ENCODE assay signal across 23 cellular contexts in the genomic region with DNA sequence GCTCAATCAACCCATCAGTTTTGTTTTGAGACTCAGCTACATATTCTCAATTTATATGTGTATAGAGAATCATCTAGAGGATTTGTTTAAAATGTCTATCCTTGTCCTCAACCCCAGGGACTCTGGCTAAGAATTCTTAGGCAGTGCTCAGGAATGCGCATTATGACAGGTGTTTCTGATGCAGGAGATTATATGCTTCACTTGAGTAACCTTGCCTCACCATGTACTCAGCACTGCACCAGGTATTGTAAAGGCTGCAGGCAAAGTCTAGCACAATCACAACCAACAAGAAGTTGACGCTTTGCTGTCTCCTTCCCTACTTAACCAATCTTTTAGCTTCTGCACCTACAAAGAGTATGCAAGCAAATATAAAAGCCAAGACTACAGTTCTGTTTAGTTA.
DNase-seq lines count a peak whose midpoint lies in the region; ATAC-seq and TF ChIP-seq lines count a peak whose summit lies in the region.
"Had no signal": no experiment of that assay in that cellular context is flagged by ENCODE, and none has a peak within 500 bp of the region (broad histone marks: within the 10 kb centered on the region; RNA-seq: fewer than 3 reads in every experiment).

No MANE protein-coding gene starts in this region.

- peaks cover 8% of the 10 kb centered on the region; the same call in 1 of the 2 replicates for H3K4me1 ChIP-seq in GM23338 (ENCODE audit: insufficient read depth)
- H3K4me1 ChIP-seq: A549; BE2C; BLaER1 treated with 17β-estradiol and CSF1 and Interleukin-3, amounts not matched to agents 10 nM and 100 nM; HAP-1 had no signal

- H3K27me3 Mint-ChIP-seq in GM23338 (ENCODE audit: insufficient read depth, low read depth, poor library complexity) (peaks cover 3% of the 10 kb centered on the region), nephron progenitor cell (ENCODE audit: low read depth, poor library complexity) (peaks cover 4% of the 10 kb centered on the region)

- H3K4me3 ChIP-seq in GM23338 (no peak overlapping the region), epithelial cell of esophagus (ENCODE audit: low read length) (no peak overlapping the region)
- H3K4me3 ChIP-seq: A549; BLaER1 treated with 17β-estradiol and CSF1 and Interleukin-3, amounts not matched to agents 10 nM and 100 nM; GM12878; GM23248; HAP-1 had no signal

- H3K27me3 ChIP-seq in GM23338 (ENCODE audit: insufficient read depth), result no peaks in the 10 kb centered on the region
- H3K27me3 ChIP-seq: BLaER1 treated with 17β-estradiol and CSF1 and Interleukin-3, amounts not matched to agents 10 nM and 100 nM had no signal

- no peaks in the 10 kb centered on the region for H3K79me2 ChIP-seq in GM23338 (replicated peaks; ENCODE audit: insufficient read depth)

- H3K4me2 ChIP-seq in GM23338, result no peak overlapping the region
- H3K4me2 ChIP-seq: A549; BLaER1 treated with 17β-estradiol and CSF1 and Interleukin-3, amounts not matched to agents 10 nM and 100 nM had no signal

- no peaks in the 10 kb centered on the region for H3K36me3 ChIP-seq in GM23338 (ENCODE audit: insufficient read depth)
- H3K36me3 ChIP-seq: BE2C; BLaER1 treated with 17β-estradiol and CSF1 and Interleukin-3, amounts not matched to agents 10 nM and 100 nM; HAP-1 had no signal

- H3K27ac ChIP-seq in GM23338 (ENCODE audit: low read depth), result no peak overlapping the region
- H3K27ac ChIP-seq: A549; BLaER1 treated with 17β-estradiol and CSF1 and Interleukin-3, amounts not matched to agents 10 nM and 100 nM; GM23248 had no signal

- H3K4me3 Mint-ChIP-seq in GM23338 (no peak overlapping the region), nephron progenitor cell (no peak overlapping the region)
- H3K4me3 Mint-ChIP-seq: CD14-positive monocyte; CD4-positive, alpha-beta T cell; CD8-positive, alpha-beta memory T cell; HFFc6 had no signal

- TF ChIP-seq CTCF in GM23338 (conservative IDR thresholded peaks at IDR 0.05; ENCODE audit: low read depth in 2 of 2) (no peak), epithelial cell of esophagus (IDR thresholded peaks at IDR 0.05; ENCODE audit: insufficient read depth, low read depth, low read length, missing control alignments) (no peak), nephron progenitor cell (IDR thresholded peaks at IDR 0.05) (no peak)

- H3K9me2 ChIP-seq in GM23338 (ENCODE audit: insufficient read depth), result peaks cover 7% of the 10 kb centered on the region; the same call in 1 of the 2 replicates

- H2AFZ ChIP-seq in GM23338, result no peak overlapping the region
- H2AFZ ChIP-seq: GM23248 had no signal

- H3F3A ChIP-seq in GM23338 (replicated peaks; ENCODE audit: low read depth), result no peaks in the 10 kb centered on the region

- ATAC-seq in GM23338, result peak; percentile 25; the same call in 1 of the 3 replicates
- ATAC-seq: A549, GM12878 had no signal

- peaks cover 17% of the 10 kb centered on the region for H3K4me1 Mint-ChIP-seq in GM23338
- H3K4me1 Mint-ChIP-seq in nephron progenitor cell, result peaks cover 5% of the 10 kb centered on the region
- H3K4me1 Mint-ChIP-seq: CD14-positive monocyte; CD8-positive, alpha-beta memory T cell had no signal

- H3K27ac Mint-ChIP-seq in GM23338 (no peak overlapping the region), nephron progenitor cell (no peak overlapping the region)
- H3K27ac Mint-ChIP-seq: CD14-positive monocyte; CD4-positive, alpha-beta T cell; CD8-positive, alpha-beta memory T cell; HFFc6 had no signal

- DNase-seq in GM23338 (ENCODE audit: low spot score), result no peak
- peak; percentile 9 for DNase-seq in epithelial cell of esophagus (ENCODE audit: low read depth)
- DNase-seq in left kidney (ENCODE audit: low read depth, low spot score), result peak; percentile 38
- DNase-seq in RPMI8226, result no peak
- DNase-seq in nephron progenitor cell, result no peak
- DNase-seq in H4 (ENCODE audit: low spot score), result no peak
- DNase-seq: 8988T; ACHN; AML-193; BE2C; CD4-positive, alpha-beta T cell; CD8-positive, alpha-beta memory T cell; DMS 273 treated with DMSO at 0.1 percent for 48 hours; DMS79; EL; GDM1; GM23248; HFFc6 had no signal

- H3K36me3 Mint-ChIP-seq in GM23338 (ENCODE audit: low read depth) (no peaks in the 10 kb centered on the region), nephron progenitor cell (ENCODE audit: low read depth) (no peaks in the 10 kb centered on the region)
- H3K36me3 Mint-ChIP-seq: CD14-positive monocyte; CD8-positive, alpha-beta memory T cell had no signal

- H3K9me3 Mint-ChIP-seq in GM23338, result no peaks in the 10 kb centered on the region
- H3K9me3 Mint-ChIP-seq in nephron progenitor cell, result no peaks in the 10 kb centered on the region
- H3K9me3 Mint-ChIP-seq: CD14-positive monocyte; CD4-positive, alpha-beta T cell; CD8-positive, alpha-beta memory T cell; HFFc6 had no signal

- H4K20me1 ChIP-seq in GM23338 (replicated peaks; ENCODE audit: insufficient read depth), result no peaks in the 10 kb centered on the region
- H4K20me1 ChIP-seq: BLaER1 treated with 17β-estradiol and CSF1 and Interleukin-3, amounts not matched to agents 10 nM and 100 nM had no signal

TF ChIP-seq in GM23338, 12 proteins besides CTCF, POLR2A, EP300 and RAD21 (continues in another document):
- no peak for TF ChIP-seq EZH2phosphoT487 (IDR thresholded peaks at IDR 0.05; ENCODE audit: unreplicated experiment)
- TF ChIP-seq, protein P1, sequence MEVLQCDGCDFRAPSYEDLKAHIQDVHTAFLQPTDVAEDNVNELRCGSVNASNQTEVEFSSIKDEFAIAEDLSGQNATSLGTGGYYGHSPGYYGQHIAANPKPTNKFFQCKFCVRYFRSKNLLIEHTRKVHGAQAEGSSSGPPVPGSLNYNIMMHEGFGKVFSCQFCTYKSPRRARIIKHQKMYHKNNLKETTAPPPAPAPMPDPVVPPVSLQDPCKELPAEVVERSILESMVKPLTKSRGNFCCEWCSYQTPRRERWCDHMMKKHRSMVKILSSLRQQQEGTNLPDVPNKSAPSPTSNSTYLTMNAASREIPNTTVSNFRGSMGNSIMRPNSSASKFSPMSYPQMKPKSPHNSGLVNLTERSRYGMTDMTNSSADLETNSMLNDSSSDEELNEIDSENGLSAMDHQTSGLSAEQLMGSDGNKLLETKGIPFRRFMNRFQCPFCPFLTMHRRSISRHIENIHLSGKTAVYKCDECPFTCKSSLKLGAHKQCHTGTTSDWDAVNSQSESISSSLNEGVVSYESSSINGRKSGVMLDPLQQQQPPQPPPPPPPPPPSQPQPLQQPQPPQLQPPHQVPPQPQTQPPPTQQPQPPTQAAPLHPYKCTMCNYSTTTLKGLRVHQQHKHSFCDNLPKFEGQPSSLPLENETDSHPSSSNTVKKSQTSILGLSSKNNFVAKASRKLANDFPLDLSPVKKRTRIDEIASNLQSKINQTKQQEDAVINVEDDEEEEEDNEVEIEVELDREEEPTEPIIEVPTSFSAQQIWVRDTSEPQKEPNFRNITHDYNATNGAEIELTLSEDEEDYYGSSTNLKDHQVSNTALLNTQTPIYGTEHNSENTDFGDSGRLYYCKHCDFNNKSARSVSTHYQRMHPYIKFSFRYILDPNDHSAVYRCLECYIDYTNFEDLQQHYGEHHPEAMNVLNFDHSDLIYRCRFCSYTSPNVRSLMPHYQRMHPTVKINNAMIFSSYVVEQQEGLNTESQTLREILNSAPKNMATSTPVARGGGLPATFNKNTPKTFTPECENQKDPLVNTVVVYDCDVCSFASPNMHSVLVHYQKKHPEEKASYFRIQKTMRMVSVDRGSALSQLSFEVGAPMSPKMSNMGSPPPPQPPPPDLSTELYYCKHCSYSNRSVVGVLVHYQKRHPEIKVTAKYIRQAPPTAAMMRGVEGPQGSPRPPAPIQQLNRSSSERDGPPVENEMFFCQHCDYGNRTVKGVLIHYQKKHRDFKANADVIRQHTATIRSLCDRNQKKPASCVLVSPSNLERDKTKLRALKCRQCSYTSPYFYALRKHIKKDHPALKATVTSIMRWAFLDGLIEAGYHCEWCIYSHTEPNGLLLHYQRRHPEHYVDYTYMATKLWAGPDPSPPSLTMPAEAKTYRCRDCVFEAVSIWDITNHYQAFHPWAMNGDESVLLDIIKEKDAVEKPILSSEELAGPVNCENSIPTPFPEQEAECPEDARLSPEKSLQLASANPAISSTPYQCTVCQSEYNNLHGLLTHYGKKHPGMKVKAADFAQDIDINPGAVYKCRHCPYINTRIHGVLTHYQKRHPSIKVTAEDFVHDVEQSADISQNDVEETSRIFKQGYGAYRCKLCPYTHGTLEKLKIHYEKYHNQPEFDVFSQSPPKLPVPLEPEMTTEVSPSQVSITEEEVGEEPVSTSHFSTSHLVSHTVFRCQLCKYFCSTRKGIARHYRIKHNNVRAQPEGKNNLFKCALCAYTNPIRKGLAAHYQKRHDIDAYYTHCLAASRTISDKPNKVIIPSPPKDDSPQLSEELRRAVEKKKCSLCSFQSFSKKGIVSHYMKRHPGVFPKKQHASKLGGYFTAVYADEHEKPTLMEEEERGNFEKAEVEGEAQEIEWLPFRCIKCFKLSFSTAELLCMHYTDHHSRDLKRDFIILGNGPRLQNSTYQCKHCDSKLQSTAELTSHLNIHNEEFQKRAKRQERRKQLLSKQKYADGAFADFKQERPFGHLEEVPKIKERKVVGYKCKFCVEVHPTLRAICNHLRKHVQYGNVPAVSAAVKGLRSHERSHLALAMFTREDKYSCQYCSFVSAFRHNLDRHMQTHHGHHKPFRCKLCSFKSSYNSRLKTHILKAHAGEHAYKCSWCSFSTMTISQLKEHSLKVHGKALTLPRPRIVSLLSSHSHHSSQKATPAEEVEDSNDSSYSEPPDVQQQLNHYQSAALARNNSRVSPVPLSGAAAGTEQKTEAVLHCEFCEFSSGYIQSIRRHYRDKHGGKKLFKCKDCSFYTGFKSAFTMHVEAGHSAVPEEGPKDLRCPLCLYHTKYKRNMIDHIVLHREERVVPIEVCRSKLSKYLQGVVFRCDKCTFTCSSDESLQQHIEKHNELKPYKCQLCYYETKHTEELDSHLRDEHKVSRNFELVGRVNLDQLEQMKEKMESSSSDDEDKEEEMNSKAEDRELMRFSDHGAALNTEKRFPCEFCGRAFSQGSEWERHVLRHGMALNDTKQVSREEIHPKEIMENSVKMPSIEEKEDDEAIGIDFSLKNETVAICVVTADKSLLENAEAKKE (CRISPR knock-in tag; IDR thresholded peaks at IDR 0.05), result no peak
- TF ChIP-seq ZNF331 (CRISPR knock-in tag; IDR thresholded peaks at IDR 0.05; ENCODE audit: low read depth), result no peak
- TF ChIP-seq, protein P2, sequence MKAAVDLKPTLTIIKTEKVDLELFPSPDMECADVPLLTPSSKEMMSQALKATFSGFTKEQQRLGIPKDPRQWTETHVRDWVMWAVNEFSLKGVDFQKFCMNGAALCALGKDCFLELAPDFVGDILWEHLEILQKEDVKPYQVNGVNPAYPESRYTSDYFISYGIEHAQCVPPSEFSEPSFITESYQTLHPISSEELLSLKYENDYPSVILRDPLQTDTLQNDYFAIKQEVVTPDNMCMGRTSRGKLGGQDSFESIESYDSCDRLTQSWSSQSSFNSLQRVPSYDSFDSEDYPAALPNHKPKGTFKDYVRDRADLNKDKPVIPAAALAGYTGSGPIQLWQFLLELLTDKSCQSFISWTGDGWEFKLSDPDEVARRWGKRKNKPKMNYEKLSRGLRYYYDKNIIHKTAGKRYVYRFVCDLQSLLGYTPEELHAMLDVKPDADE (IDR thresholded peaks at IDR 0.05), result no peak
- no peak for TF ChIP-seq NANOG (IDR thresholded peaks at IDR 0.05; ENCODE audit: borderline replicate concordance)
- no peak for TF ChIP-seq EZH2 (IDR thresholded peaks at IDR 0.05; ENCODE audit: low read depth, unreplicated experiment)
- TF ChIP-seq JUNB (IDR thresholded peaks at IDR 0.05; ENCODE audit: unreplicated experiment), result no peak

Comparison
In these comparisons a context has a peak if more than half of its experiments do, and no peak if none do; other contexts are left out.
1. DNase-seq: peak in epithelial cell of esophagus (single experiment) and left kidney (single experiment); none in GM23338 (single experiment), RPMI8226 (single experiment), nephron progenitor cell (single experiment) and H4 (single experiment).